In genomic region chr4:141127884-141128283, GRCh38 we compare ENCODE assay signal across 25 cellular contexts. TPM values are rescaled to one million over a fixed set of nuclear protein-coding genes. Genes with fewer than 3 reads are reported as not detected.
A peak's percentile ranks its signal among the peaks of the same experiment; 100 is the strongest.
DNase-seq lines count a peak whose midpoint lies in the region; ATAC-seq and TF ChIP-seq lines count a peak whose summit lies in the region.
"Had no signal": no experiment of that assay in that cellular context is flagged by ENCODE, and none has a peak within 500 bp of the region (broad histone marks: within the 10 kb centered on the region; RNA-seq: fewer than 3 reads in every experiment).

No MANE protein-coding gene starts in this region.

- H3K27me3 ChIP-seq in endodermal cell (ENCODE audit: control insufficient read depth, insufficient read depth, low read length, poor library complexity, severe bottlenecking) = peaks cover 23% of the 10 kb centered on the region
- H3K27me3 ChIP-seq: Peyer's patch, SJCRH30, tibial artery had no signal

- H3K36me3 Mint-ChIP-seq in neural crest cell (ENCODE audit: low read depth) = no peaks in the 10 kb centered on the region
- H3K36me3 Mint-ChIP-seq in endodermal cell (ENCODE audit: low read depth) = no peaks in the 10 kb centered on the region
- H3K36me3 Mint-ChIP-seq: activated naive CD4-positive, alpha-beta T cell treated with anti-CD3 and anti-CD28 coated beads, Interleukin-2, amount 50 U/mL, for 24 hours; CD8-positive, alpha-beta memory T cell had no signal

- no peaks in the 10 kb centered on the region for H3K9me3 ChIP-seq in endodermal cell (ENCODE audit: control insufficient read depth, low read length)
- H3K9me3 ChIP-seq: Peyer's patch, psoas muscle, SJCRH30, tibial artery had no signal

- peaks cover 5% of the 10 kb centered on the region for H3K27me3 Mint-ChIP-seq in neural crest cell (ENCODE audit: low read depth)
- peaks cover 19% of the 10 kb centered on the region for H3K27me3 Mint-ChIP-seq in endodermal cell (ENCODE audit: insufficient read depth)

- WGBS in endodermal cell (ENCODE audit: insufficient coverage in 1 of 2, insufficient read length in 1 of 2), 2 experiments = 85 to 86% methylated on average over 3 of the region's 3 CpGs

- ATAC-seq in HG03469 (IDR thresholded peaks at IDR 0.05; ENCODE audit: unreplicated experiment) = no peak
- ATAC-seq: GM23338; psoas muscle; stimulated activated naive CD8-positive, alpha-beta T cell treated with anti-CD3 and anti-CD28 coated beads, Interleukin-15, Interleukin-2, amounts not matched to agents 100 U/mL and 50 U/mL, for 24 hours had no signal

- no peak overlapping the region for H3K4me3 ChIP-seq in endodermal cell (ENCODE audit: low read length)
- H3K4me3 ChIP-seq: GM23338, Peyer's patch, psoas muscle, SJCRH30, tibial artery had no signal

- no peak overlapping the region for H3K27ac Mint-ChIP-seq in neural crest cell (ENCODE audit: unreplicated experiment)
- no peak overlapping the region for H3K27ac Mint-ChIP-seq in endodermal cell
- H3K27ac Mint-ChIP-seq: activated B cell treated with CpG ODN at 0.5 μM for 24 hours; activated naive CD4-positive, alpha-beta T cell treated with anti-CD3 and anti-CD28 coated beads, Interleukin-2, amount 50 U/mL, for 24 hours; CD8-positive, alpha-beta memory T cell; GM23338 had no signal

- H3K4me1 ChIP-seq in endodermal cell (ENCODE audit: control insufficient read depth, insufficient read depth, low read length) = no peaks in the 10 kb centered on the region
- H3K4me1 ChIP-seq: Peyer's patch had no signal

- no peak overlapping the region for H3K27ac ChIP-seq in endodermal cell (ENCODE audit: low read depth, low read length)
- H3K27ac ChIP-seq: Peyer's patch, psoas muscle, SJCRH30, tibial artery had no signal

- H3K4me1 Mint-ChIP-seq in neural crest cell (peaks cover 29% of the 10 kb centered on the region), endodermal cell (peaks cover 12% of the 10 kb centered on the region)
- H3K4me1 Mint-ChIP-seq: activated naive CD4-positive, alpha-beta T cell treated with anti-CD3 and anti-CD28 coated beads, Interleukin-2, amount 50 U/mL, for 24 hours had no signal

- DNase-seq in EH (ENCODE audit: low read depth) (peak; percentile 30), NCI-H446 treated with DMSO at 0.1 percent for 48 hours (lab: John Stamatoyannopoulos, UW) (peak; percentile 57), fibroblast of gingiva (ENCODE audit: low read depth) (peak; percentile 54), neural crest cell (ENCODE audit: low read depth, low spot score) (no peak), HT-29 (ENCODE audit: low spot score) (no peak), endodermal cell (no peak), NCI-H146 treated with DMSO at 0.1 percent for 48 hours (lab: John Stamatoyannopoulos, UW; ENCODE audit: unreplicated experiment) (no peak)
- DNase-seq: activated B cell treated with CpG ODN at 0.5 μM for 24 hours; CD8-positive, alpha-beta memory T cell; cerebellar nuclear complex; DMS 273 treated with DMSO at 0.1 percent for 48 hours; heart right ventricle; Karpas-422; mammary epithelial cell; NCI-H1694; NCI-H526; Peyer's patch; psoas muscle; SJCRH30; stimulated activated naive CD8-positive, alpha-beta T cell treated with anti-CD3 and anti-CD28 coated beads, Interleukin-15, Interleukin-2, amounts not matched to agents 100 U/mL and 50 U/mL, for 24 hours; T-helper 1 cell; tibial artery had no signal

- H3K9me3 Mint-ChIP-seq in neural crest cell (no peaks in the 10 kb centered on the region), endodermal cell (no peaks in the 10 kb centered on the region)
- H3K9me3 Mint-ChIP-seq: activated B cell treated with CpG ODN at 0.5 μM for 24 hours; activated naive CD4-positive, alpha-beta T cell treated with anti-CD3 and anti-CD28 coated beads, Interleukin-2, amount 50 U/mL, for 24 hours; GM23338 had no signal

- no peak overlapping the region for H3K9ac ChIP-seq in endodermal cell (ENCODE audit: extremely low read depth, low read length, poor library complexity, severe bottlenecking)

- H3K36me3 ChIP-seq in endodermal cell (ENCODE audit: control insufficient read depth, insufficient read depth, low read length) = no peaks in the 10 kb centered on the region
- H3K36me3 ChIP-seq: heart right ventricle, Peyer's patch, tibial artery had no signal

- peak overlapping the region; percentile 26 for H3K4me3 Mint-ChIP-seq in neural crest cell
- no peak overlapping the region for H3K4me3 Mint-ChIP-seq in endodermal cell
- H3K4me3 Mint-ChIP-seq: activated B cell treated with CpG ODN at 0.5 μM for 24 hours; activated naive CD4-positive, alpha-beta T cell treated with anti-CD3 and anti-CD28 coated beads, Interleukin-2, amount 50 U/mL, for 24 hours; CD8-positive, alpha-beta memory T cell; GM23338 had no signal

- TF ChIP-seq CTCF in neural crest cell (conservative IDR thresholded peaks at IDR 0.05) (no peak), endodermal cell (conservative IDR thresholded peaks at IDR 0.05) (no peak)

RNA-seq across cellular contexts. Expression of gene RNF150, which starts 5.4 kb away (rescaled TPM):
- 21.0 and 23.3 TPM in 2 replicates for total RNA-seq in neural crest cell
- not detected in 2 replicates for total RNA-seq in HT-29 (2014; rRNA removed; shearing (Covaris generic))
- total RNA-seq in endodermal cell = 10 to 100 TPM in 1 of 2 donors, 1 to 10 TPM in 1; 8.2 to 10.4 TPM
- 8.2 TPM for polyA plus RNA-seq in endodermal cell (2013, experiment 1 of 2)
- polyA plus RNA-seq in endodermal cell (2013, experiment 2 of 2) = 6.5 TPM
- total RNA-seq: activated B cell treated with CpG ODN at 0.5 μM for 24 hours; CD8-positive, alpha-beta memory T cell had no signal
- polyA plus RNA-seq: CD8-positive, alpha-beta memory T cell had no signal

Comparison
In these comparisons a context has a peak if more than half of its experiments do, and no peak if none do; other contexts are left out.
1. DNase-seq: peak in EH (single experiment), NCI-H446 treated with DMSO at 0.1 percent for 48 hours (single experiment) and fibroblast of gingiva (single experiment); none in neural crest cell (single experiment), HT-29 (single experiment), endodermal cell (single experiment) and NCI-H146 treated with DMSO at 0.1 percent for 48 hours (single experiment).